1 cellular context compared by ENCODE assay signal in genomic region chr17:1714980-1715802, GRCh38.
TF ChIP-seq lines count a peak whose summit lies in the region.

No MANE protein-coding gene starts in this region.

TF ChIP-seq in SK-N-SH treated with all-trans-retinoic acid at 6 μM for 48 hours, 23 proteins besides CTCF, POLR2A, EP300 and RAD21 (continued from another document):
- TF ChIP-seq POU6F1 (CRISPR knock-in tag; IDR thresholded peaks at IDR 0.05; ENCODE audit: borderline replicate concordance, low read depth) = no peak
TF ChIP-seq in SK-N-SH treated with all-trans-retinoic acid at 6 μM for 48 hours: peak in this region for 2.
